Comparison of ENCODE assay signal across 23 cellular contexts in the genomic region with DNA sequence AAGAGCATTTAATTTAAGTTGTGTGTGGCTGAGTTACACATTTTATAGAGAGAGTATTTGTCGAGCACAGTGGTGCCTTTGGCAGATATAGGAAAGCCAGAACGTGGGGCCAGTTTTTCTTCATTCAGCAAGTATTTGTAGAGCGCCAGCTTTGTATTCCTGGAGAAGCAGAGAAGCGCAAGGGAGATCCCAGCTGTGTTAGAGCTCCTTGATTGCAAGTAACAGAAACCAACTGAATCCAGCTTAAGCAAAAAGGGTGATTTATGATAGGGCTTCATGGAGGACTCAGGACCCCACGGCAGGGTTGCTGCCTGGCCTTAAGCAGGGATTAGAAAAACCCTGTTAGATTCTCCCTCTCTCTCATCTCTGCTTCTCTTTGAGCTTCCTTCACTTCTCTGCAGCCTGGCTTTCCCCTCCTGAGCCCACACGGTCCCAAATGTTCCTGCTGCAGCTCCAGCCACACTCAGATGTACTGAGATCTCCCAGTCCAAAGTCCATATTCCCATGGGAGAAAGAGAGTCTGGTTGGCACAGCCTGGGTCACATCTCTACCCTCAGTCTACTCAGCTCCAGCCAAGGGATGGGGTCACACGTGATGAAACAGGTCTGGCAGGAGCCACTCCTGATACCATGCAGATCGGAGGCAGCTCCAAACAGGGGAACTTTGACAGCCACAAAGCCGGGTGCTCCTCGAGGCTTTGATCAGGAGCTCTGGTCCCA. TPM values are rescaled to one million over a fixed set of nuclear protein-coding genes. Genes with fewer than 3 reads are reported as not detected.
DNase-seq lines count a peak whose midpoint lies in the region; ATAC-seq and TF ChIP-seq lines count a peak whose summit lies in the region.
"Had no signal": no experiment of that assay in that cellular context is flagged by ENCODE, and none has a peak within 500 bp of the region (broad histone marks: within the 10 kb centered on the region; RNA-seq: fewer than 3 reads in every experiment).

No MANE protein-coding gene starts in this region.

- peak overlapping the region; percentile 83 for H3K27ac Mint-ChIP-seq in endothelial cell (ENCODE audit: unreplicated experiment)
- H3K27ac Mint-ChIP-seq in type B pancreatic cell, result no peak overlapping the region
- H3K27ac Mint-ChIP-seq: activated naive CD4-positive, alpha-beta T cell treated with anti-CD3 and anti-CD28 coated beads, Interleukin-2, amount 50 U/mL, for 24 hours; CD14-positive monocyte; stimulated activated effector memory CD8-positive, alpha-beta T cell treated with anti-CD3 and anti-CD28 coated beads, Interleukin-12 subunit alpha, Interleukin-12 subunit beta, amount 100 ng/mL, for 72 hours; T-helper 1 cell treated with Interleukin-12 subunit alpha and Interleukin-12 subunit beta and Interleukin-4 antibody, amounts not matched to agents 30 μg/mL and 1 μg/mL, for 36 hours had no signal

- peaks cover 15% of the 10 kb centered on the region for H3K4me1 ChIP-seq in osteoblast (ENCODE audit: insufficient read depth, low read length)
- peaks cover 15% of the 10 kb centered on the region for H3K4me1 ChIP-seq in smooth muscle cell (ENCODE audit: low read depth)

- H4K20me1 ChIP-seq in osteoblast (ENCODE audit: insufficient read depth, low read length) (peaks cover 90% of the 10 kb centered on the region), smooth muscle cell (ENCODE audit: low read depth) (peaks cover 100% of the 10 kb centered on the region)

- H3K36me3 Mint-ChIP-seq in endothelial cell (ENCODE audit: low read depth, unreplicated experiment) (peaks cover 21% of the 10 kb centered on the region), type B pancreatic cell (no peaks in the 10 kb centered on the region)
- H3K36me3 Mint-ChIP-seq: activated naive CD4-positive, alpha-beta T cell treated with anti-CD3 and anti-CD28 coated beads, Interleukin-2, amount 50 U/mL, for 24 hours; stimulated activated effector memory CD8-positive, alpha-beta T cell treated with anti-CD3 and anti-CD28 coated beads, Interleukin-12 subunit alpha, Interleukin-12 subunit beta, amount 100 ng/mL, for 72 hours had no signal

- no peak overlapping the region for H3K27ac ChIP-seq in osteoblast (ENCODE audit: low read depth, low read length)
- no peak overlapping the region for H3K27ac ChIP-seq in smooth muscle cell (ENCODE audit: low read depth)
- H3K27ac ChIP-seq: SK-N-MC, vagina had no signal

- H2AFZ ChIP-seq in osteoblast (ENCODE audit: low read length) (no peak overlapping the region), smooth muscle cell (ENCODE audit: low read depth) (no peak overlapping the region)

- TF ChIP-seq CTCF in endothelial cell (IDR thresholded peaks at IDR 0.05; ENCODE audit: unreplicated experiment), result no peak
- no peak for TF ChIP-seq CTCF in osteoblast (IDR thresholded peaks at IDR 0.05; ENCODE audit: extremely low read depth, low read depth, low read length)
- TF ChIP-seq CTCF in smooth muscle cell (IDR thresholded peaks at IDR 0.05; ENCODE audit: borderline replicate concordance, insufficient read depth, poor library complexity, severe bottlenecking), result no peak
- no peak for TF ChIP-seq CTCF in type B pancreatic cell (conservative IDR thresholded peaks at IDR 0.05)

- no peak for ATAC-seq in GM21529 (IDR thresholded peaks at IDR 0.05; ENCODE audit: unreplicated experiment)
- ATAC-seq: HCT116; stimulated activated effector memory CD8-positive, alpha-beta T cell treated with anti-CD3 and anti-CD28 coated beads, Interleukin-12 subunit alpha, Interleukin-12 subunit beta, amount 100 ng/mL, for 72 hours had no signal

- H3K4me2 ChIP-seq in osteoblast (ENCODE audit: insufficient read depth, low read length), result no peak overlapping the region
- no peak overlapping the region for H3K4me2 ChIP-seq in smooth muscle cell

- no peaks in the 10 kb centered on the region for H3K9me3 Mint-ChIP-seq in endothelial cell (ENCODE audit: unreplicated experiment)
- H3K9me3 Mint-ChIP-seq in type B pancreatic cell, result no peaks in the 10 kb centered on the region
- H3K9me3 Mint-ChIP-seq: activated naive CD4-positive, alpha-beta T cell treated with anti-CD3 and anti-CD28 coated beads, Interleukin-2, amount 50 U/mL, for 24 hours; CD14-positive monocyte; stimulated activated effector memory CD8-positive, alpha-beta T cell treated with anti-CD3 and anti-CD28 coated beads, Interleukin-12 subunit alpha, Interleukin-12 subunit beta, amount 100 ng/mL, for 72 hours; T-helper 1 cell treated with Interleukin-12 subunit alpha and Interleukin-12 subunit beta and Interleukin-4 antibody, amounts not matched to agents 30 μg/mL and 1 μg/mL, for 36 hours had no signal

- H3K27me3 ChIP-seq in osteoblast (ENCODE audit: insufficient read depth, low read length) (no peaks in the 10 kb centered on the region), smooth muscle cell (ENCODE audit: low read depth) (no peaks in the 10 kb centered on the region)
- H3K27me3 ChIP-seq: vagina had no signal

- H3K36me3 ChIP-seq in osteoblast (ENCODE audit: insufficient read depth, low read length) (no peaks in the 10 kb centered on the region), smooth muscle cell (ENCODE audit: low read depth) (no peaks in the 10 kb centered on the region)
- H3K36me3 ChIP-seq: vagina had no signal

- DNase-seq in G401 (ENCODE audit: low spot score), result peak; percentile 32
- peak; percentile 14 for DNase-seq in NCI-H526 treated with DMSO at 0.1 percent for 48 hours (lab: John Stamatoyannopoulos, UW)
- no peak for DNase-seq in endothelial cell (ENCODE audit: low spot score)
- DNase-seq in osteoblast (ENCODE audit: insufficient read length, low spot score, missing footprints), result peak; percentile 45
- DNase-seq in smooth muscle cell (lab: John Stamatoyannopoulos, UW; ENCODE audit: unreplicated experiment), result no peak
- no peak for DNase-seq in type B pancreatic cell (ENCODE audit: extremely low spot score, unreplicated experiment)
- DNase-seq: activated CD4-positive, alpha-beta T cell treated with anti-CD3 and anti-CD28 coated beads, Interleukin-2, amount 50 U/mL, for 1 hour; IMR-90; kidney; NCI-H1105 treated with DMSO at 0.1 percent for 48 hours; NCI-H2081; nucleus accumbens had no signal

- H3K4me1 Mint-ChIP-seq in endothelial cell (ENCODE audit: unreplicated experiment), result peaks cover 77% of the 10 kb centered on the region
- peaks cover 37% of the 10 kb centered on the region for H3K4me1 Mint-ChIP-seq in type B pancreatic cell (ENCODE audit: unreplicated experiment)
- H3K4me1 Mint-ChIP-seq: activated naive CD4-positive, alpha-beta T cell treated with anti-CD3 and anti-CD28 coated beads, Interleukin-2, amount 50 U/mL, for 24 hours; stimulated activated effector memory CD8-positive, alpha-beta T cell treated with anti-CD3 and anti-CD28 coated beads, Interleukin-12 subunit alpha, Interleukin-12 subunit beta, amount 100 ng/mL, for 72 hours had no signal

- H3K4me3 ChIP-seq in osteoblast (ENCODE audit: insufficient read depth, low read length), result no peak overlapping the region
- no peak overlapping the region for H3K4me3 ChIP-seq in smooth muscle cell
- H3K4me3 ChIP-seq: SK-N-MC, skin epidermis, vagina had no signal

- H3K9ac ChIP-seq in smooth muscle cell (ENCODE audit: low read depth), result no peak overlapping the region

- H3K79me2 ChIP-seq in osteoblast (ENCODE audit: insufficient read depth, low read length), result peaks cover 92% of the 10 kb centered on the region
- peaks cover 92% of the 10 kb centered on the region for H3K79me2 ChIP-seq in smooth muscle cell (ENCODE audit: low read depth)

- H3K4me3 Mint-ChIP-seq in endothelial cell (ENCODE audit: unreplicated experiment), result peak overlapping the region; percentile 79
- H3K4me3 Mint-ChIP-seq in type B pancreatic cell, result no peak overlapping the region
- H3K4me3 Mint-ChIP-seq: activated naive CD4-positive, alpha-beta T cell treated with anti-CD3 and anti-CD28 coated beads, Interleukin-2, amount 50 U/mL, for 24 hours; CD14-positive monocyte; stimulated activated effector memory CD8-positive, alpha-beta T cell treated with anti-CD3 and anti-CD28 coated beads, Interleukin-12 subunit alpha, Interleukin-12 subunit beta, amount 100 ng/mL, for 72 hours; T-helper 1 cell treated with Interleukin-12 subunit alpha and Interleukin-12 subunit beta and Interleukin-4 antibody, amounts not matched to agents 30 μg/mL and 1 μg/mL, for 36 hours had no signal

- H3K27me3 Mint-ChIP-seq in endothelial cell (ENCODE audit: unreplicated experiment), result peaks cover 7% of the 10 kb centered on the region
- no peaks in the 10 kb centered on the region for H3K27me3 Mint-ChIP-seq in type B pancreatic cell
- H3K27me3 Mint-ChIP-seq: activated naive CD4-positive, alpha-beta T cell treated with anti-CD3 and anti-CD28 coated beads, Interleukin-2, amount 50 U/mL, for 24 hours had no signal

- H3F3A ChIP-seq in smooth muscle cell (ENCODE audit: low read depth), result peaks cover 7% of the 10 kb centered on the region

- H3K9me3 ChIP-seq in osteoblast (ENCODE audit: low read depth, low read length) (no peaks in the 10 kb centered on the region), smooth muscle cell (replicated peaks; ENCODE audit: low read depth) (no peaks in the 10 kb centered on the region)
- H3K9me3 ChIP-seq: vagina had no signal

- 63% methylated on average over 10 of the region's 10 CpGs for WGBS in smooth muscle cell (ENCODE audit: low lambda C conversion rate)

- in situ Hi-C loops in G401 (cut with HindIII; ENCODE audit: low sequenced_read_pairs), result no loop called here

RNA-seq across cellular contexts. Expression of a gene that starts 16.7 kb away (rescaled TPM):
- total RNA-seq in G401 (2014; rRNA removed; shearing (Covaris generic)), result 32.5 and 39.5 TPM in 2 replicates
- total RNA-seq in endothelial cell (ENCODE audit: unreplicated experiment) (78.0 TPM), osteoblast (29.0 and 32.7 TPM in 2 replicates), smooth muscle cell (26.5 and 27.1 TPM in 2 replicates), type B pancreatic cell (ENCODE audit: low replicate concordance) (11.6 and 16.1 TPM in 2 replicates)
- 59.9 and 61.5 TPM in 2 replicates for polyA plus RNA-seq in smooth muscle cell

RNA-seq across cellular contexts. Expression of a gene that starts 17.2 kb away (rescaled TPM):
- 67.8 and 89.3 TPM in 2 replicates for total RNA-seq in G401 (2014; rRNA removed; shearing (Covaris generic))
- total RNA-seq in endothelial cell (ENCODE audit: unreplicated experiment) (127 TPM), osteoblast (60.4 and 63.0 TPM in 2 replicates), smooth muscle cell (97.9 and 125 TPM in 2 replicates), type B pancreatic cell (ENCODE audit: low replicate concordance) (85.9 and 94.8 TPM in 2 replicates)
- 76.8 and 81.4 TPM in 2 replicates for polyA plus RNA-seq in smooth muscle cell

RNA-seq across cellular contexts. Expression of a gene that starts 57.2 kb away (rescaled TPM):
- total RNA-seq in G401 (2014; rRNA removed; shearing (Covaris generic)), result 0.41 and 3.4 TPM in 2 replicates
- total RNA-seq in endothelial cell (ENCODE audit: unreplicated experiment) (0.33 TPM), osteoblast (0.29 and 0.72 TPM in 2 replicates), smooth muscle cell (not detected in 2 replicates), type B pancreatic cell (ENCODE audit: low replicate concordance) (0.19 TPM in 1 of 2 replicates, not detected in the other)
- 0.30 TPM in 1 of 2 replicates, not detected in the other for polyA plus RNA-seq in smooth muscle cell
- total RNA-seq: RPMI7951, temporal lobe, vagina had no signal
- polyA plus RNA-seq: CD14-positive monocyte had no signal

Comparison
In these comparisons a context has a peak if more than half of its experiments do, and no peak if none do; other contexts are left out.
1. DNase-seq: peak in G401 (single experiment), NCI-H526 treated with DMSO at 0.1 percent for 48 hours (single experiment) and osteoblast (single experiment); none in endothelial cell (single experiment), smooth muscle cell (single experiment) and type B pancreatic cell (single experiment).